ENCODE assay signal across 8 cellular contexts in genomic region chr14:24430143-24430681, GRCh38. TPM values are rescaled to one million over a fixed set of nuclear protein-coding genes. Genes with fewer than 3 reads are reported as not detected.
DNase-seq lines count a peak whose midpoint lies in the region; ATAC-seq and TF ChIP-seq lines count a peak whose summit lies in the region.

No MANE protein-coding gene starts in this region.

- H3K4me3 ChIP-seq in kidney epithelial cell (ENCODE audit: low read depth, low read length), result peak overlapping the region; percentile 68

- in situ Hi-C loops in G401 (cut with HindIII; ENCODE audit: low sequenced_read_pairs), result no loop called here

- peak; percentile 49 for DNase-seq in G401 (ENCODE audit: low spot score)
- DNase-seq in HT1080 (ENCODE audit: low read depth), result peak; percentile 58
- no peak for DNase-seq in T-helper 2 cell treated with Interferon-gamma antibody and Interleukin-4, amounts not matched to agents 5 μg/mL and 100 μg/mL, for 36 hours (ENCODE audit: low spot score)
- peak; percentile 53 for DNase-seq in cerebellar cortex (ENCODE audit: low spot score)
- DNase-seq in kidney epithelial cell (ENCODE audit: low read depth), result no peak
- DNase-seq in stimulated activated CD4-positive, alpha-beta T cell treated with anti-CD3 and anti-CD28 coated beads, Interleukin-15, amount 100 ng/mL, for 24 hours, result peak; percentile 77
- DNase-seq in NCI-H446 (lab: John Stamatoyannopoulos, UW), result no peak

- H3K27me3 Mint-ChIP-seq in T-helper 2 cell treated with Interferon-gamma antibody and Interleukin-4, amounts not matched to agents 5 μg/mL and 100 μg/mL, for 36 hours (ENCODE audit: low read depth), result no peaks in the 10 kb centered on the region

- H3K27ac Mint-ChIP-seq in T-helper 2 cell treated with Interferon-gamma antibody and Interleukin-4, amounts not matched to agents 5 μg/mL and 100 μg/mL, for 36 hours, result peak overlapping the region; percentile 94

- peaks cover 2% of the 10 kb centered on the region for H3K36me3 ChIP-seq in kidney epithelial cell (ENCODE audit: control insufficient read depth, insufficient read depth, low read length)

- peaks cover 43% of the 10 kb centered on the region for H3K4me1 Mint-ChIP-seq in T-helper 2 cell treated with Interferon-gamma antibody and Interleukin-4, amounts not matched to agents 5 μg/mL and 100 μg/mL, for 36 hours (ENCODE audit: low read depth)

- peak overlapping the region; percentile 87 for H3K4me3 Mint-ChIP-seq in T-helper 2 cell treated with Interferon-gamma antibody and Interleukin-4, amounts not matched to agents 5 μg/mL and 100 μg/mL, for 36 hours

- peaks cover 34% of the 10 kb centered on the region for H3K36me3 Mint-ChIP-seq in T-helper 2 cell treated with Interferon-gamma antibody and Interleukin-4, amounts not matched to agents 5 μg/mL and 100 μg/mL, for 36 hours (ENCODE audit: low read depth)

- no peaks in the 10 kb centered on the region for H3K27me3 ChIP-seq in kidney epithelial cell (ENCODE audit: control insufficient read depth, insufficient read depth, low read length)

- no peak for TF ChIP-seq CTCF in kidney epithelial cell (IDR thresholded peaks at IDR 0.05; ENCODE audit: insufficient read depth, low read length, poor library complexity, severe bottlenecking)

- ATAC-seq in GM21447 (IDR thresholded peaks at IDR 0.05; ENCODE audit: unreplicated experiment), result peak; percentile 51

- H3K9me3 Mint-ChIP-seq in T-helper 2 cell treated with Interferon-gamma antibody and Interleukin-4, amounts not matched to agents 5 μg/mL and 100 μg/mL, for 36 hours, result no peaks in the 10 kb centered on the region

RNA-seq across cellular contexts. Expression of gene KHNYN, which starts 0.5 kb away (rescaled TPM):
- 41.9 and 54.9 TPM in 2 replicates for total RNA-seq in G401 (2014; rRNA removed; shearing (Covaris generic))
- 18.0 and 20.8 TPM in 2 replicates for total RNA-seq in HT1080 (2014; rRNA removed; shearing (Covaris generic))
- 16.2 and 17.5 TPM in 2 replicates for polyA plus RNA-seq in HT1080 (2015; cell fraction: cytosol; rRNA removed)
- 33.9 and 42.3 TPM in 2 replicates for polyA plus RNA-seq in HT1080 (2015; cell fraction: nucleus; rRNA removed)
- 44.0 and 47.8 TPM in 2 replicates for total RNA-seq in kidney epithelial cell

RNA-seq across cellular contexts. Expression of gene CBLN3, which starts 0.7 kb away (rescaled TPM):
- 0.25 and 0.88 TPM in 2 replicates for total RNA-seq in G401 (2014; rRNA removed; shearing (Covaris generic))
- 0.35 and 0.84 TPM in 2 replicates for total RNA-seq in HT1080 (2014; rRNA removed; shearing (Covaris generic))
- polyA plus RNA-seq in HT1080 (2015; cell fraction: cytosol; rRNA removed), result 0.92 and 1.2 TPM in 2 replicates
- polyA plus RNA-seq in HT1080 (2015; cell fraction: nucleus; rRNA removed), result 3.9 and 6.7 TPM in 2 replicates
- 0.34 and 0.88 TPM in 2 replicates for total RNA-seq in kidney epithelial cell

RNA-seq across cellular contexts. Expression of gene SDR39U1, which starts 12.4 kb away (rescaled TPM):
- total RNA-seq in G401 (2014; rRNA removed; shearing (Covaris generic)), result 49.2 and 56.4 TPM in 2 replicates
- total RNA-seq in HT1080 (2014; rRNA removed; shearing (Covaris generic)), result 11.7 and 21.9 TPM in 2 replicates
- polyA plus RNA-seq in HT1080 (2015; cell fraction: cytosol; rRNA removed), result 42.6 and 43.1 TPM in 2 replicates
- 104 and 122 TPM in 2 replicates for polyA plus RNA-seq in HT1080 (2015; cell fraction: nucleus; rRNA removed)
- total RNA-seq in kidney epithelial cell, result 29.7 and 44.8 TPM in 2 replicates

RNA-seq across cellular contexts. Expression of gene NYNRIN, which starts 31.4 kb away (rescaled TPM):
- 19.7 and 24.1 TPM in 2 replicates for total RNA-seq in G401 (2014; rRNA removed; shearing (Covaris generic))
- total RNA-seq in HT1080 (2014; rRNA removed; shearing (Covaris generic)), result 0.03 and 0.05 TPM in 2 replicates
- 0.01 and 0.02 TPM in 2 replicates for polyA plus RNA-seq in HT1080 (2015; cell fraction: cytosol; rRNA removed)
- 0.04 and 0.15 TPM in 2 replicates for polyA plus RNA-seq in HT1080 (2015; cell fraction: nucleus; rRNA removed)
- total RNA-seq in kidney epithelial cell, result 6.0 and 6.3 TPM in 2 replicates

Comparison
In these comparisons a context has a peak if more than half of its experiments do, and no peak if none do; other contexts are left out.
1. DNase-seq: peak in G401 (single experiment), HT1080 (single experiment), cerebellar cortex (single experiment) and stimulated activated CD4-positive, alpha-beta T cell treated with anti-CD3 and anti-CD28 coated beads, Interleukin-15, amount 100 ng/mL, for 24 hours (single experiment); none in T-helper 2 cell treated with Interferon-gamma antibody and Interleukin-4, amounts not matched to agents 5 μg/mL and 100 μg/mL, for 36 hours (single experiment), kidney epithelial cell (single experiment) and NCI-H446 (0 of 2).